Comparison of ENCODE assay signal across 14 cellular contexts in the genomic region with DNA sequence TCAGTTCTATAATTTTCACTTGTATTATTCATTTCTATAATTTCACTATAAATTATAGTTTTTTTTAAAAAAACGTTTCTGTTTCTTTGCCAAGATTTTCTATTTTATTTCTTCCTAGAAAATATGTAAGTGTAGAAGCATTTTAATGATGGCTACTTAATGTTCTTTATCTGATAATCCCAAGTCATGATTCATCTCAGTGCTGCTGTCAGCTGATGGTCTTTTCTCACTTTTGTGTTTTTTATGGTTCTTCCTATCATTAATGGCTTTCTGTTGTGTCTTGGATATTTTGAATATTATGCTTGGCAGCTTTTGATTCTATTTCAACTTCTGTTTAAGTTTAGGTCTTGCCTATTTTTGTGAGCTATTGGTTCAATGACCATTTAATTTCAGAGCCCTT.
DNase-seq lines count a peak whose midpoint lies in the region; ATAC-seq, FAIRE-seq and TF ChIP-seq lines count a peak whose summit lies in the region.
"Had no signal": no experiment of that assay in that cellular context is flagged by ENCODE, and none has a peak within 500 bp of the region (broad histone marks: within the 10 kb centered on the region; RNA-seq: fewer than 3 reads in every experiment).

No MANE protein-coding gene starts in this region.

- H3K4me3 Mint-ChIP-seq in HFFc6 (no peak overlapping the region), nephron (no peak overlapping the region)
- H3K4me3 Mint-ChIP-seq: CD8-positive, alpha-beta T cell had no signal

- TF ChIP-seq POLR2A in K562 (conservative IDR thresholded peaks at IDR 0.05) (no peak), esophagus muscularis mucosa (IDR thresholded peaks at IDR 0.05; ENCODE audit: low read depth) (no peak)

- no peak overlapping the region for H3K9ac ChIP-seq in K562 (ENCODE audit: insufficient read depth in 1 of 2, low read depth in 2 of 2, low read length in 2 of 2)
- H3K9ac ChIP-seq: BLaER1 had no signal

- H3K4me1 ChIP-seq in K562 (replicated peaks in 1 of 2; ENCODE audit: control insufficient read depth in 2 of 2, insufficient read depth in 2 of 2, low read length in 2 of 2) = peaks cover 0 to 7% of the 10 kb centered on the region in 2 experiments; a peak in 2 of 5 replicates
- peaks cover 0 to 17% (median 14%) of the 10 kb centered on the region in 4 donors for H3K4me1 ChIP-seq in esophagus muscularis mucosa

- TF ChIP-seq RAD21 in K562 (CRISPR knock-in tag; conservative IDR thresholded peaks at IDR 0.05 in 1 of 2, IDR thresholded peaks at IDR 0.05 in 1 of 2) = no peak

- H3K9me3 ChIP-seq in K562 (replicated peaks; ENCODE audit: control insufficient read depth, insufficient read depth, low read depth, low read length) (no peaks in the 10 kb centered on the region), esophagus muscularis mucosa (peaks cover 0 to 12% (median 2%) of the 10 kb centered on the region in 4 donors)

- TF ChIP-seq CTCF in HFFc6 (IDR thresholded peaks at IDR 0.05) (no peak), K562 (IDR thresholded peaks at IDR 0.05 in 2 of 3, conservative IDR thresholded peaks at IDR 0.05 in 1 of 3; ENCODE audit: insufficient read depth in 2 of 3, low read depth in 1 of 3, low read length in 3 of 3) (no peak), nephron (IDR thresholded peaks at IDR 0.05; ENCODE audit: unreplicated experiment in 3 of 3) (no peak), esophagus muscularis mucosa (IDR thresholded peaks at IDR 0.05) (no peak)

- H3K9me3 Mint-ChIP-seq in HFFc6 = no peaks in the 10 kb centered on the region; the same call in 1 of the 2 replicates
- H3K9me3 Mint-ChIP-seq in nephron = peaks cover 21% of the 10 kb centered on the region

- H3K27ac ChIP-seq in K562 (ENCODE audit: extremely low read depth, low read depth, low read length) (no peak overlapping the region), esophagus muscularis mucosa (replicated peaks in 1 of 4) (peak overlapping the region in 1 of 4 donors; percentile 8)
- H3K27ac ChIP-seq: BLaER1, SJCRH30 had no signal

- H3K4me2 ChIP-seq in K562 (ENCODE audit: insufficient read depth, low read length) = no peak overlapping the region
- H3K4me2 ChIP-seq: BLaER1 had no signal

- TF ChIP-seq EP300 in K562 (IDR thresholded peaks at IDR 0.05; ENCODE audit: low read length) (no peak), esophagus muscularis mucosa (IDR thresholded peaks at IDR 0.05) (no peak)

- H3K27me3 Mint-ChIP-seq in HFFc6 (ENCODE audit: insufficient read depth) (peaks cover 9% of the 10 kb centered on the region), nephron (ENCODE audit: low read depth) (no peaks in the 10 kb centered on the region)

- no peaks in the 10 kb centered on the region for H3K9me1 ChIP-seq in K562 (ENCODE audit: control insufficient read depth, insufficient read depth, low read length)

- no peak for DNase-seq in HFFc6
- no peak for DNase-seq in K562 (ENCODE audit: extremely low read depth in 1 of 4, low spot score in 3 of 4)
- no peak for DNase-seq in NCI-H510A (lab: John Stamatoyannopoulos, UW)
- no peak for DNase-seq in esophagus muscularis mucosa (ENCODE audit: extremely low spot score)
- DNase-seq in SW 1271 (lab: John Stamatoyannopoulos, UW) = no peak
- DNase-seq: CD8-positive, alpha-beta T cell; DMS79 treated with DMSO at 0.1 percent for 48 hours; MV-4-11; NCI-H1417; NCI-H187 treated with DMSO at 0.1 percent for 48 hours; SJCRH30 had no signal

- no peaks in the 10 kb centered on the region for H3K27me3 ChIP-seq in K562 (ENCODE audit: control insufficient read depth in 2 of 2, insufficient read depth in 2 of 2, low read length in 2 of 2)
- H3K27me3 ChIP-seq in esophagus muscularis mucosa = no peaks in the 10 kb centered on the region
- H3K27me3 ChIP-seq: BLaER1, SJCRH30 had no signal

- ATAC-seq in K562 (no peak), HG02623 (IDR thresholded peaks at IDR 0.05; ENCODE audit: unreplicated experiment) (no peak)
- ATAC-seq: CD8-positive, alpha-beta T cell had no signal

- WGBS in K562 (ENCODE audit: insufficient coverage, low coverage, missing lambda C conversion rate) = 0% methylated on average over 1 of the region's 1 CpG
- 24% methylated on average over 1 of the region's 1 CpG for WGBS in esophagus muscularis mucosa

- H3K4me1 Mint-ChIP-seq in HFFc6 (ENCODE audit: low read depth) (peaks cover 15% of the 10 kb centered on the region), nephron (peaks cover 21% of the 10 kb centered on the region)

- H3K36me3 Mint-ChIP-seq in HFFc6 (ENCODE audit: low read depth) (no peaks in the 10 kb centered on the region), nephron (ENCODE audit: low read depth) (peaks cover 4% of the 10 kb centered on the region)
- H3K36me3 Mint-ChIP-seq: CD8-positive, alpha-beta T cell had no signal

- BruUV-seq in K562 (replicated peaks; lab: Mats Ljungman, UMichigan) = no TSS peak

- no peaks in the 10 kb centered on the region for H4K20me1 ChIP-seq in K562 (replicated peaks; ENCODE audit: control insufficient read depth, insufficient read depth, low read length)
- H4K20me1 ChIP-seq: BLaER1 had no signal

- H3K27ac Mint-ChIP-seq in HFFc6 (peak overlapping the region; percentile 15; the same call in 1 of the 2 replicates), nephron (peak overlapping the region in 2 of 3 experiments; percentile 23 to 24)
- H3K27ac Mint-ChIP-seq: CD8-positive, alpha-beta T cell had no signal

- H2AFZ ChIP-seq in K562 (ENCODE audit: low read depth, low read length) = no peak overlapping the region

- H3K79me2 ChIP-seq in K562 (ENCODE audit: control insufficient read depth, insufficient read depth, low read length) = no peaks in the 10 kb centered on the region

- H3K36me3 ChIP-seq in K562 (ENCODE audit: control insufficient read depth, insufficient read depth, low read length) = no peaks in the 10 kb centered on the region
- H3K36me3 ChIP-seq in esophagus muscularis mucosa = no peaks in the 10 kb centered on the region
- H3K36me3 ChIP-seq: BLaER1, SJCRH30 had no signal

- CTCF ChIA-PET in K562 (lab: Yijun Ruan, JAX; ENCODE audit: low intra/inter-chr PET ratio) = no interaction called here

- H3K4me3 ChIP-seq in K562 (no peak overlapping the region), esophagus muscularis mucosa (no peak overlapping the region)
- H3K4me3 ChIP-seq: BLaER1, SJCRH30 had no signal

- in situ Hi-C loops in K562 (cut with MboI) = no loop called here

- POLR2A ChIA-PET in K562 (lab: Yijun Ruan, JAX) = interaction anchor here (0.9 kb wide), 1 partner anchor 9 kb away, joined by 3 read pairs; no protein-coding TSS in a partner anchor

- intact Hi-C loops in K562 (cut with micrococcal nuclease) (no loop called here), esophagus muscularis mucosa (cut with DNase I) (no loop called here)

- FAIRE-seq in K562 (lab: Jason Lieb, UNC) = no peak

TF ChIP-seq in K562, 482 proteins besides CTCF, POLR2A, EP300 and RAD21:
- TF ChIP-seq MEIS2 (IDR thresholded peaks at IDR 0.05; ENCODE audit: partially characterized antibody) (peak; percentile 42), HEY1 (CRISPR knock-in tag; IDR thresholded peaks at IDR 0.05; ENCODE audit: borderline replicate concordance) (no peak), U2AF2 (optimal IDR thresholded peaks at IDR 0.05; ENCODE audit: low read depth, low read length) (no peak)
- TF ChIP-seq, protein P1, sequence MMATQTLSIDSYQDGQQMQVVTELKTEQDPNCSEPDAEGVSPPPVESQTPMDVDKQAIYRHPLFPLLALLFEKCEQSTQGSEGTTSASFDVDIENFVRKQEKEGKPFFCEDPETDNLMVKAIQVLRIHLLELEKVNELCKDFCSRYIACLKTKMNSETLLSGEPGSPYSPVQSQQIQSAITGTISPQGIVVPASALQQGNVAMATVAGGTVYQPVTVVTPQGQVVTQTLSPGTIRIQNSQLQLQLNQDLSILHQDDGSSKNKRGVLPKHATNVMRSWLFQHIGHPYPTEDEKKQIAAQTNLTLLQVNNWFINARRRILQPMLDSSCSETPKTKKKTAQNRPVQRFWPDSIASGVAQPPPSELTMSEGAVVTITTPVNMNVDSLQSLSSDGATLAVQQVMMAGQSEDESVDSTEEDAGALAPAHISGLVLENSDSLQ (IDR thresholded peaks at IDR 0.05) = 0 out of 2 replicates have a peak, but pooled peaks have one; percentile 46
